Comparison of ENCODE assay signal across 8 cellular contexts in the genomic region with DNA sequence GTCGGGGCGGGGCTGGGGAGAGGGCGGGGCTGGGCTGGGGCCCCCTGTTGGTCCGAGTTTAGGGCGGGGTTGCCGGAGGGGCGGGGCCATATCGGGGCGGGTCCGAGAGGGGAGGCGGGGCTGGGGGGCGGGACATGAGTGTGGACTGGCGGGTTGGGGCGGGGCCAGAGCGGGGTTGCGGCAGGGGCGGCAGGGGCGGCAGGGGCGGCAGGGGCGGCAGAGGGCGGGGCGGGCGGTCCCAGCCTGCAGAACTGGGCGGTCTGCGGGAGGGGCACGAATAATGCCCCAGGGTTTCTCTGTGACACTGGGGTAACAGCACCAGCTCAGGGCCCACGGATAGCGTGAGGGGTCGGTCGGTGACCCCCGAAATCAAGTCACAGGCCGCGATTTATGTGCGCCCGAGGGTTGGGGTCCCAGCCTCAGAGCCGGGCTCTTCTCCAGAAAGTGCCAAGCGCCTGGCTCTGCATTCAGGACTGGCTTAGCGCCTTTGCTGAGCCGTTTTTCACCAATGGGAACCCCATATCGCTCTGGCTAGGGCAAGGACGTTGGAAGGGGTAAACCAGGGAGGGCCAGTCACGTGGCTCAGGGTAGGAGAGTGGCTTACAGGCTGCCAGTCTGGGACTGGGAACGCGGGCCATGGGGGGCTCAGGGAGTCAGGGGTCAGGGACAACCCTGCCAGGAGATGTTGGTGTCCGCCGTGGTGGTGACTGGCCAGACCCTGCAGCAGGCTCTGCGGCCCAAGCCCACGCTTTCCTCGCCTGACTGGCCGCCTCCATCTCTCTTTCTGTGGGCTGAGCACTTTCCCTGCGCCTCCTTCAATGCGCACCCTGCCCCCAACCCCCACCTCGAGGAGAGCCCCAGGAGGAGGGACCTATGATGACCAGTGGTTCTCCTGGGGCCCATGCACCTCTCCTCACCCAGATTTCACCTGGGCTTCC. TPM values are rescaled to one million over a fixed set of nuclear protein-coding genes. Genes with fewer than 3 reads are reported as not detected.
DNase-seq lines count a peak whose midpoint lies in the region; ATAC-seq and TF ChIP-seq lines count a peak whose summit lies in the region.

No MANE protein-coding gene starts in this region.

- peak overlapping the region; percentile 90 to 99 (median 97) for H3K27ac ChIP-seq in stomach

- TF ChIP-seq EP300 in stomach (IDR thresholded peaks at IDR 0.05), result no peak

- TF ChIP-seq POLR2A in stomach (IDR thresholded peaks at IDR 0.05), result no peak

- 16 to 28% (median 20%) methylated on average over 28 to 52 of the region's 53 CpGs for WGBS in stomach, 5 donors

- no peak for ATAC-seq in GM18498 (IDR thresholded peaks at IDR 0.05; ENCODE audit: unreplicated experiment)

- TF ChIP-seq CTCF in fibroblast of villous mesenchyme (IDR thresholded peaks at IDR 0.05; ENCODE audit: insufficient read depth, low read depth, low read length) (no peak), stomach (IDR thresholded peaks at IDR 0.05) (no peak)

- no peak overlapping the region for H2AFZ ChIP-seq in neuron (ENCODE audit: low read depth, low read length)

- H3K27me3 ChIP-seq in neuron (ENCODE audit: insufficient read depth, low read length), result no peaks in the 10 kb centered on the region
- H3K27me3 ChIP-seq in stomach, result peaks cover 0 to 3% (median 0%) of the 10 kb centered on the region in 3 donors

- peak overlapping the region; percentile 87 for H3K4me3 ChIP-seq in fibroblast of villous mesenchyme (ENCODE audit: low read depth, low read length)
- peak overlapping the region; percentile 74 for H3K4me3 ChIP-seq in neuron (ENCODE audit: low read length)
- peak overlapping the region; percentile 73 to 96 (median 92) for H3K4me3 ChIP-seq in stomach

- H3K9me3 ChIP-seq in neuron (ENCODE audit: low read length) (no peaks in the 10 kb centered on the region), stomach (no peaks in the 10 kb centered on the region)

- H3K4me1 ChIP-seq in neuron (ENCODE audit: insufficient read depth, low read length) (peaks cover 38% of the 10 kb centered on the region), stomach (peaks cover 20 to 46% (median 41%) of the 10 kb centered on the region in 4 donors)

- peaks cover 17% of the 10 kb centered on the region for H3K36me3 ChIP-seq in neuron (ENCODE audit: insufficient read depth, low read length)
- H3K36me3 ChIP-seq in stomach, result peaks cover 5 to 23% (median 22%) of the 10 kb centered on the region in 4 donors

- DNase-seq in NCI-H748 (lab: John Stamatoyannopoulos, UW; ENCODE audit: unreplicated experiment) (peak; percentile 51), NCI-H748 treated with DMSO at 0.1 percent for 48 hours (lab: John Stamatoyannopoulos, UW) (no peak), NCI-H82 treated with DMSO at 0.1 percent for 48 hours (lab: John Stamatoyannopoulos, UW; ENCODE audit: unreplicated experiment) (peak; percentile 74), fibroblast of villous mesenchyme (ENCODE audit: low read depth) (peak; percentile 92), stomach (peak; percentile 92)
- peak; percentile 93 for DNase-seq in activated effector memory CD4-positive, alpha-beta T cell treated with anti-CD3 and anti-CD28 coated beads, Interleukin-2, amount 50 U/mL, for 16 hours

- intact Hi-C loops in stomach (cut with DNase I; ENCODE audit: low total_unique reads), result no loop called here

RNA-seq across cellular contexts. Expression of a gene that starts 1.2 kb away (rescaled TPM):
- 51.8 and 78.3 TPM in 2 replicates for total RNA-seq in fibroblast of villous mesenchyme
- total RNA-seq in stomach, result 100 to 1,000 TPM in 2 of 5 donors, 10 to 100 TPM in 3; 17.3 to 271 (median 82.9) TPM
- polyA plus RNA-seq in stomach, result 100 to 1,000 TPM; 177 to 234 (median 218) TPM

RNA-seq across cellular contexts. Expression of a gene that starts 4.3 kb away (rescaled TPM):
- total RNA-seq in fibroblast of villous mesenchyme, result 14.8 and 16.0 TPM in 2 replicates
- 100 to 1,000 TPM in 1 of 5 donors, 10 to 100 TPM in 4; 14.0 to 440 (median 67.7) TPM for total RNA-seq in stomach
- 100 to 1,000 TPM in 2 of 3 donors, 10 to 100 TPM in 1; 83.2 to 109 (median 107) TPM for polyA plus RNA-seq in stomach

RNA-seq across cellular contexts. Expression of a gene that starts 6.6 kb away (rescaled TPM):
- under 0.01 and 0.43 TPM in 2 replicates for total RNA-seq in fibroblast of villous mesenchyme
- total RNA-seq in stomach, result 10 to 100 TPM in 1 of 5 donors, 1 to 10 TPM in 1, under 1 TPM in 2, not detected in 1; 0.14 to 25.8 (median 2.5) TPM
- polyA plus RNA-seq in stomach, result 1 to 10 TPM; 1.0 to 2.0 (median 1.5) TPM

RNA-seq across cellular contexts. Expression of a gene that starts 11.8 kb away (rescaled TPM):
- total RNA-seq in fibroblast of villous mesenchyme (12.5 and 18.7 TPM in 2 replicates), stomach (100 to 1,000 TPM in 2 of 5 donors, 10 to 100 TPM in 3; 27.2 to 114 (median 30.9) TPM)
- polyA plus RNA-seq in stomach, result 10 to 100 TPM; 19.9 to 33.6 (median 22.0) TPM

RNA-seq across cellular contexts. Expression of a gene that starts 30.6 kb away (rescaled TPM):
- total RNA-seq in fibroblast of villous mesenchyme (44.0 and 53.1 TPM in 2 replicates), stomach (100 to 1,000 TPM in 3 of 5 donors, 10 to 100 TPM in 2; 41.5 to 574 (median 171) TPM)
- 100 to 1,000 TPM in 1 of 3 donors, 10 to 100 TPM in 2; 68.1 to 151 (median 68.8) TPM for polyA plus RNA-seq in stomach
